22 cellular contexts compared by ENCODE assay signal in genomic region chr20:40326794-40327193, GRCh38.
"Had no signal": no experiment of that assay in that cellular context is flagged by ENCODE, and none has a peak within 500 bp of the region (broad histone marks: within the 10 kb centered on the region; RNA-seq: fewer than 3 reads in every experiment).

No MANE protein-coding gene starts in this region.

- H3K4me3 ChIP-seq: left ventricle myocardium inferior, tibial nerve, uterus had no signal

- H2AFZ ChIP-seq: parathyroid adenoma had no signal

- H3K27ac ChIP-seq: left ventricle myocardium inferior, parathyroid adenoma, tibial nerve, uterus, VCaP had no signal

- H3K27me3 Mint-ChIP-seq: activated CD4-positive, alpha-beta T cell treated with anti-CD3 and anti-CD28 coated beads, Interleukin-2, amount 10 ng/mL, durations not matched to agents 7 days and 5 days had no signal

- H3K36me3 Mint-ChIP-seq: activated naive CD4-positive, alpha-beta T cell treated with anti-CD3 and anti-CD28 coated beads, Interleukin-2, amount 50 U/mL, for 24 hours; brain; memory B cell had no signal

- H3K27ac Mint-ChIP-seq: activated CD4-positive, alpha-beta T cell treated with anti-CD3 and anti-CD28 coated beads, Interleukin-2, amount 10 ng/mL, durations not matched to agents 7 days and 5 days; activated naive CD4-positive, alpha-beta T cell treated with anti-CD3 and anti-CD28 coated beads, Interleukin-2, amount 50 U/mL, for 24 hours; brain; memory B cell; nephron progenitor cell; stimulated activated naive CD8-positive, alpha-beta T cell treated with anti-CD3 and anti-CD28 coated beads, Interleukin-15, Interleukin-2, amounts not matched to agents 100 ng/mL and 50 ng/mL, for 24 hours had no signal

- H3K36me3 ChIP-seq: left ventricle myocardium inferior, tibial nerve, uterus had no signal

- DNase-seq: activated CD4-positive, alpha-beta T cell treated with anti-CD3 and anti-CD28 coated beads, Interleukin-2, amount 10 ng/mL, durations not matched to agents 7 days and 5 days; activated gamma-delta T cell treated with Interleukin-2 at 50 U/mL for 16 hours; activated T-cell treated with anti-CD3 and anti-CD28 coated beads, Interleukin-2, amount 50 U/mL, for 1 hour; aorta; caudate nucleus; dermis blood vessel endothelial cell; effector memory CD4-positive, alpha-beta T cell; hippocampal formation; kidney glomerular epithelial cell; left ventricle myocardium inferior; nephron progenitor cell; stimulated activated CD4-positive, alpha-beta T cell treated with anti-CD3 and anti-CD28 coated beads, Interleukin-1b, Interleukin-23, amount 100 ng/mL, for 48 hours; T-helper 1 cell; T-helper 9 cell; uterus had no signal

- H3K4me3 Mint-ChIP-seq: activated CD4-positive, alpha-beta T cell treated with anti-CD3 and anti-CD28 coated beads, Interleukin-2, amount 10 ng/mL, durations not matched to agents 7 days and 5 days; activated naive CD4-positive, alpha-beta T cell treated with anti-CD3 and anti-CD28 coated beads, Interleukin-2, amount 50 U/mL, for 24 hours; brain; memory B cell; nephron progenitor cell; stimulated activated naive CD8-positive, alpha-beta T cell treated with anti-CD3 and anti-CD28 coated beads, Interleukin-15, Interleukin-2, amounts not matched to agents 100 ng/mL and 50 ng/mL, for 24 hours had no signal

- H3K79me2 ChIP-seq: parathyroid adenoma had no signal

- H3K9me3 Mint-ChIP-seq: activated CD4-positive, alpha-beta T cell treated with anti-CD3 and anti-CD28 coated beads, Interleukin-2, amount 10 ng/mL, durations not matched to agents 7 days and 5 days; activated naive CD4-positive, alpha-beta T cell treated with anti-CD3 and anti-CD28 coated beads, Interleukin-2, amount 50 U/mL, for 24 hours; nephron progenitor cell; stimulated activated naive CD8-positive, alpha-beta T cell treated with anti-CD3 and anti-CD28 coated beads, Interleukin-15, Interleukin-2, amounts not matched to agents 100 ng/mL and 50 ng/mL, for 24 hours had no signal

- H3K4me1 Mint-ChIP-seq: activated CD4-positive, alpha-beta T cell treated with anti-CD3 and anti-CD28 coated beads, Interleukin-2, amount 10 ng/mL, durations not matched to agents 7 days and 5 days; activated naive CD4-positive, alpha-beta T cell treated with anti-CD3 and anti-CD28 coated beads, Interleukin-2, amount 50 U/mL, for 24 hours; memory B cell; nephron progenitor cell had no signal

- H3K9ac ChIP-seq: parathyroid adenoma had no signal

- H3K27me3 ChIP-seq: tibial nerve, uterus had no signal

- H3K9me3 ChIP-seq: left ventricle myocardium inferior, tibial nerve, uterus had no signal

- H3K4me1 ChIP-seq: left ventricle myocardium inferior, parathyroid adenoma, tibial nerve, uterus had no signal
